ENCODE assay signal across 8 cellular contexts in genomic region chr15:63466378-63467192, GRCh38. TPM values are rescaled to one million over a fixed set of nuclear protein-coding genes. Genes with fewer than 3 reads are reported as not detected.
DNase-seq lines count a peak whose midpoint lies in the region; ATAC-seq and TF ChIP-seq lines count a peak whose summit lies in the region.

No MANE protein-coding gene starts in this region.

- no peak overlapping the region for H4K5ac ChIP-seq in mesendoderm (ENCODE audit: low read length)

- H2AK5ac ChIP-seq in mesendoderm (ENCODE audit: low read length): no peak overlapping the region

- in situ Hi-C loops in transverse colon (cut with MboI; ENCODE audit: low pct_ligation_motif_present in 1 of 4, low pct_unique_long_range_greater_than_20kb in 1 of 4, low sequenced_read_pairs in 3 of 4): loop anchor here in 2 of 4 donors (5.0 to 25.0 kb wide), 3 partner anchors 126 to 596 kb away; partner anchors contain the start of gene FBXL22 (in 1 of the 2)

- peak overlapping the region; percentile 17 for H2BK5ac ChIP-seq in mesendoderm (ENCODE audit: low read length)

- H3K4me3 Mint-ChIP-seq in HFFc6 (no peak overlapping the region), mesothelial cell of epicardium (no peak overlapping the region)
- no peak overlapping the region for H3K4me3 Mint-ChIP-seq in activated CD4-positive, alpha-beta T cell treated with anti-CD3 and anti-CD28 coated beads for 36 hours
- no peak overlapping the region for H3K4me3 Mint-ChIP-seq in effector memory CD8-positive, alpha-beta T cell

- no peaks in the 10 kb centered on the region for H3K4me1 ChIP-seq in mesendoderm (ENCODE audit: control insufficient read depth, low read depth, low read length)
- peaks cover 22 to 55% (median 46%) of the 10 kb centered on the region in 4 donors for H3K4me1 ChIP-seq in transverse colon

- H2BK15ac ChIP-seq in mesendoderm (replicated peaks; ENCODE audit: low read depth): no peak overlapping the region

- H3K79me1 ChIP-seq in mesendoderm (ENCODE audit: low read length): no peaks in the 10 kb centered on the region

- H3K79me2 ChIP-seq in mesendoderm (ENCODE audit: control insufficient read depth, insufficient read depth, low read length): no peaks in the 10 kb centered on the region

- H3K27ac Mint-ChIP-seq in HFFc6: no peak overlapping the region
- H3K27ac Mint-ChIP-seq in activated CD4-positive, alpha-beta T cell treated with anti-CD3 and anti-CD28 coated beads for 36 hours: no peak overlapping the region
- H3K27ac Mint-ChIP-seq in effector memory CD8-positive, alpha-beta T cell: peak overlapping the region; percentile 36 to 61
- H3K27ac Mint-ChIP-seq in mesothelial cell of epicardium: no peak overlapping the region

- no peaks in the 10 kb centered on the region for H3K9me3 Mint-ChIP-seq in HFFc6
- no peaks in the 10 kb centered on the region for H3K9me3 Mint-ChIP-seq in activated CD4-positive, alpha-beta T cell treated with anti-CD3 and anti-CD28 coated beads for 36 hours (ENCODE audit: low read depth)
- no peaks in the 10 kb centered on the region for H3K9me3 Mint-ChIP-seq in effector memory CD8-positive, alpha-beta T cell
- H3K9me3 Mint-ChIP-seq in mesothelial cell of epicardium: no peaks in the 10 kb centered on the region

- no peak for TF ChIP-seq POLR2A in transverse colon (IDR thresholded peaks at IDR 0.05)

- H3K27me3 Mint-ChIP-seq in HFFc6 (ENCODE audit: insufficient read depth) (peaks cover 5% of the 10 kb centered on the region; the same call in 1 of the 2 replicates), mesothelial cell of epicardium (ENCODE audit: low read depth) (peaks cover 34% of the 10 kb centered on the region)
- H3K27me3 Mint-ChIP-seq in activated CD4-positive, alpha-beta T cell treated with anti-CD3 and anti-CD28 coated beads for 36 hours: no peaks in the 10 kb centered on the region
- H3K27me3 Mint-ChIP-seq in effector memory CD8-positive, alpha-beta T cell: peaks cover 0 to 18% of the 10 kb centered on the region in 2 donors

- WGBS in mesendoderm (ENCODE audit: extremely low coverage, insufficient coverage, low lambda C conversion rate): no CpG with 5 or more reads among the region's 8 CpGs
- WGBS in transverse colon (ENCODE audit: low coverage in 1 of 2), 2 donors: 16 to 27% methylated on average over 4 to 8 of the region's 8 CpGs

- no peak overlapping the region for H4K8ac ChIP-seq in mesendoderm (ENCODE audit: low read depth, low read length)

- no peaks in the 10 kb centered on the region for H3K36me3 ChIP-seq in mesendoderm (ENCODE audit: control insufficient read depth, insufficient read depth, low read length)
- no peaks in the 10 kb centered on the region for H3K36me3 ChIP-seq in transverse colon

- peak; percentile 85 for TF ChIP-seq CTCF in HFFc6 (IDR thresholded peaks at IDR 0.05)
- peak; percentile 56 to 77 (median 61) for TF ChIP-seq CTCF in transverse colon (IDR thresholded peaks at IDR 0.05)
- no peak for TF ChIP-seq CTCF in mesothelial cell of epicardium (IDR thresholded peaks at IDR 0.05; ENCODE audit: unreplicated experiment)

- POLR2A ChIA-PET in activated CD4-positive, alpha-beta T cell treated with anti-CD3 and anti-CD28 coated beads for 36 hours (lab: Charles Lee): interaction anchor here (0.5 to 1.3 kb wide), 7 partner anchors 18 to 264 kb away, joined by 3 to 9 read pairs (median 5); no protein-coding TSS in a partner anchor

- CTCF ChIA-PET in activated CD4-positive, alpha-beta T cell treated with anti-CD3 and anti-CD28 coated beads for 36 hours (lab: Charles Lee): interaction anchor here (0.6 to 2.2 kb wide), 47 partner anchors 9 to 659 kb away, joined by 3 to 19 read pairs (median 5); partner anchors contain the start of genes DAPK2, FBXL22 and USP3

- H2BK120ac ChIP-seq in mesendoderm (ENCODE audit: low read depth, low read length): no peak overlapping the region

- H3K4me1 Mint-ChIP-seq in HFFc6 (ENCODE audit: low read depth) (peaks cover 48% of the 10 kb centered on the region), mesothelial cell of epicardium (peaks cover 11% of the 10 kb centered on the region)
- peaks cover 26% of the 10 kb centered on the region for H3K4me1 Mint-ChIP-seq in activated CD4-positive, alpha-beta T cell treated with anti-CD3 and anti-CD28 coated beads for 36 hours
- peaks cover 5 to 14% of the 10 kb centered on the region in 2 donors for H3K4me1 Mint-ChIP-seq in effector memory CD8-positive, alpha-beta T cell (ENCODE audit: low read depth in 2 of 2)

- H3K9ac ChIP-seq in mesendoderm (ENCODE audit: low read length): peak overlapping the region; percentile 20

- H3K4ac ChIP-seq in mesendoderm (ENCODE audit: low read depth, low read length): no peak overlapping the region

- H3K4me3 ChIP-seq in mesendoderm (ENCODE audit: low read length) (no peak overlapping the region), transverse colon (no peak overlapping the region)

- H3K27me3 ChIP-seq in mesendoderm (ENCODE audit: insufficient read depth, low read length, poor library complexity) (no peaks in the 10 kb centered on the region), transverse colon (no peaks in the 10 kb centered on the region)

- no peak for TF ChIP-seq EP300 in transverse colon (IDR thresholded peaks at IDR 0.05; ENCODE audit: low read depth)

- H3K23ac ChIP-seq in mesendoderm (ENCODE audit: low read length): no peak overlapping the region

- ATAC-seq in activated CD4-positive, alpha-beta T cell treated with anti-CD3 and anti-CD28 coated beads for 36 hours: peak; percentile 78
- ATAC-seq in effector memory CD8-positive, alpha-beta T cell (replicated peaks): peak; percentile 96

- H3K36me3 Mint-ChIP-seq in HFFc6 (ENCODE audit: low read depth): no peaks in the 10 kb centered on the region
- no peaks in the 10 kb centered on the region for H3K36me3 Mint-ChIP-seq in activated CD4-positive, alpha-beta T cell treated with anti-CD3 and anti-CD28 coated beads for 36 hours (ENCODE audit: low read depth)
- no peaks in the 10 kb centered on the region for H3K36me3 Mint-ChIP-seq in effector memory CD8-positive, alpha-beta T cell (ENCODE audit: insufficient read depth)
- no peaks in the 10 kb centered on the region for H3K36me3 Mint-ChIP-seq in mesothelial cell of epicardium

- H3K27ac ChIP-seq in mesendoderm (ENCODE audit: low read depth, low read length) (peak overlapping the region; percentile 52), transverse colon (peak overlapping the region in 1 of 4 donors; percentile 42)

- DNase-seq in GM03348 (ENCODE audit: low spot score) (peak; percentile 79), HFFc6 (peak; percentile 46), NCI-H345 treated with DMSO at 0.1 percent for 48 hours (lab: John Stamatoyannopoulos, UW; ENCODE audit: unreplicated experiment) (peak; percentile 15), mesendoderm (peak; percentile 89), transverse colon (no peak), mesothelial cell of epicardium (ENCODE audit: low spot score in 2 of 2, unreplicated experiment in 2 of 2) (no peak)
- peak; percentile 62 for DNase-seq in activated CD4-positive, alpha-beta T cell treated with anti-CD3 and anti-CD28 coated beads for 36 hours
- DNase-seq in effector memory CD8-positive, alpha-beta T cell: peak; percentile 61 to 71 (median 62)

- no peaks in the 10 kb centered on the region for H3K9me3 ChIP-seq in transverse colon

- intact Hi-C loops in activated CD4-positive, alpha-beta T cell treated with anti-CD3 and anti-CD28 coated beads for 36 hours (cut with DNase I, micrococcal nuclease): loop anchor here (1.0 to 10.0 kb wide), 6 partner anchors 36 to 601 kb away; partner anchors contain the start of gene USP3 (in 1 of the 2)
- intact Hi-C loops in transverse colon (cut with DNase I; ENCODE audit: low total_unique reads): loop anchor here (2.0 kb wide), 1 partner anchor 36 kb away; no protein-coding TSS in a partner anchor

- H3K18ac ChIP-seq in mesendoderm (ENCODE audit: low read length): no peak overlapping the region

- H3K4me2 ChIP-seq in mesendoderm (ENCODE audit: low read length): no peak overlapping the region

- H3K56ac ChIP-seq in mesendoderm (ENCODE audit: low read length): peak overlapping the region; percentile 54

RNA-seq across cellular contexts. Expression of gene USP3, which starts 37.8 kb away (rescaled TPM):
- total RNA-seq in HFFc6 (2021; fragmentation: NEBNext Ultra II Directional; extraction: Animal tissue kit (Norgen Biotek cat#: 25700)): 10 to 100 TPM; 16.8 to 26.2 (median 23.1) TPM
- total RNA-seq in activated CD4-positive, alpha-beta T cell treated with anti-CD3 and anti-CD28 coated beads for 36 hours: 10 to 100 TPM; 51.1 to 51.7 TPM
- 10.3 TPM for polyA plus RNA-seq in mesendoderm (2013, experiment 1 of 2)
- polyA plus RNA-seq in mesendoderm (2013, experiment 2 of 2): 9.1 TPM
- total RNA-seq in transverse colon (10 to 100 TPM; 56.1 to 93.0 (median 73.7) TPM), mesothelial cell of epicardium (65.7 to 72.7 TPM (median 71.7 TPM) in 3 replicates)

Comparison
In these comparisons a context has a peak if more than half of its experiments do, and no peak if none do; other contexts are left out.
1. DNase-seq: peak in GM03348 (single experiment), HFFc6 (single experiment), NCI-H345 treated with DMSO at 0.1 percent for 48 hours (single experiment), activated CD4-positive, alpha-beta T cell treated with anti-CD3 and anti-CD28 coated beads for 36 hours (single experiment), effector memory CD8-positive, alpha-beta T cell (3 of 3) and mesendoderm (single experiment); none in transverse colon (single experiment) and mesothelial cell of epicardium (0 of 2).
2. H3K27ac Mint-ChIP-seq: peak in effector memory CD8-positive, alpha-beta T cell (2 of 2); none in HFFc6 (single experiment), activated CD4-positive, alpha-beta T cell treated with anti-CD3 and anti-CD28 coated beads for 36 hours (single experiment) and mesothelial cell of epicardium (single experiment).